1 cellular context compared by ENCODE assay signal in genomic region chr9:124880501-124880900, GRCh38.
TF ChIP-seq lines count a peak whose summit lies in the region.

No MANE protein-coding gene starts in this region.

TF ChIP-seq in SK-N-SH, 30 proteins besides CTCF, POLR2A, EP300 and RAD21 (continued from another document):
- TF ChIP-seq USF2 (IDR thresholded peaks at IDR 0.05; ENCODE audit: borderline replicate concordance, low read depth, low read length) (no peak), FOSL2 (IDR thresholded peaks at IDR 0.05; ENCODE audit: borderline replicate concordance, low read depth) (no peak), ZBTB33 (IDR thresholded peaks at IDR 0.05; ENCODE audit: borderline replicate concordance, low read depth) (no peak), RCOR1 (IDR thresholded peaks at IDR 0.05; ENCODE audit: low read length) (no peak), NFIC (IDR thresholded peaks at IDR 0.05; ENCODE audit: borderline replicate concordance) (no peak), GABPA (IDR thresholded peaks at IDR 0.05; ENCODE audit: low read depth) (no peak), ELF1 (IDR thresholded peaks at IDR 0.05) (no peak), REST (IDR thresholded peaks at IDR 0.05; ENCODE audit: low read depth, low read length) (no peak)
